31 cellular contexts compared by ENCODE assay signal in genomic region chr20:23425129-23425528, GRCh38. TPM values are rescaled to one million over a fixed set of nuclear protein-coding genes. Genes with fewer than 3 reads are reported as not detected.
"Had no signal": no experiment of that assay in that cellular context is flagged by ENCODE, and none has a peak within 500 bp of the region (broad histone marks: within the 10 kb centered on the region; RNA-seq: fewer than 3 reads in every experiment).

No MANE protein-coding gene starts in this region.

- H3K4me3 ChIP-seq: ascending aorta, body of pancreas had no signal

- H3K36me3 ChIP-seq: ascending aorta had no signal

- H3K27me3 ChIP-seq: ascending aorta, body of pancreas had no signal

- H3K4me1 ChIP-seq: ascending aorta had no signal

- H3K9me3 ChIP-seq: ascending aorta, body of pancreas had no signal

- H3K27me3 Mint-ChIP-seq: activated naive CD4-positive, alpha-beta T cell treated with anti-CD3 and anti-CD28 coated beads, Interleukin-2, amount 50 U/mL, for 24 hours had no signal

- H3K27ac ChIP-seq: ascending aorta, body of pancreas had no signal

- H3K27ac Mint-ChIP-seq: activated CD8-positive, alpha-beta memory T cell treated with anti-CD3 and anti-CD28 coated beads, Interleukin-2, amount 10 ng/mL, durations not matched to agents 7 days and 5 days; activated naive CD4-positive, alpha-beta T cell treated with anti-CD3 and anti-CD28 coated beads, Interleukin-2, amount 50 U/mL, for 24 hours; activated T-cell treated with anti-CD3 and anti-CD28 coated beads, Interleukin-2, amount 50 U/mL, for 24 hours; activated T-helper 1 cell treated with anti-CD3 and anti-CD28 coated beads, Interleukin-12 subunit alpha, Interleukin-12 subunit beta, Interleukin-2, Interleukin-4 antibody, amounts not matched to agents 30 ng/mL and 10 ng/mL and 1 ng/mL, durations not matched to agents 14 hours and 24 hours and 36 hours; T-helper 17 cell; WTC11 had no signal

- H3K4me3 Mint-ChIP-seq: activated CD8-positive, alpha-beta memory T cell treated with anti-CD3 and anti-CD28 coated beads, Interleukin-2, amount 10 ng/mL, durations not matched to agents 7 days and 5 days; activated naive CD4-positive, alpha-beta T cell treated with anti-CD3 and anti-CD28 coated beads, Interleukin-2, amount 50 U/mL, for 24 hours; activated T-cell treated with anti-CD3 and anti-CD28 coated beads, Interleukin-2, amount 50 U/mL, for 24 hours; activated T-helper 1 cell treated with anti-CD3 and anti-CD28 coated beads, Interleukin-12 subunit alpha, Interleukin-12 subunit beta, Interleukin-2, Interleukin-4 antibody, amounts not matched to agents 30 ng/mL and 10 ng/mL and 1 ng/mL, durations not matched to agents 14 hours and 24 hours and 36 hours; T-helper 17 cell; WTC11 had no signal

- H3K36me3 Mint-ChIP-seq: activated CD8-positive, alpha-beta memory T cell treated with anti-CD3 and anti-CD28 coated beads, Interleukin-2, amount 10 ng/mL, durations not matched to agents 7 days and 5 days; activated naive CD4-positive, alpha-beta T cell treated with anti-CD3 and anti-CD28 coated beads, Interleukin-2, amount 50 U/mL, for 24 hours had no signal

- H3K9me3 Mint-ChIP-seq: activated naive CD4-positive, alpha-beta T cell treated with anti-CD3 and anti-CD28 coated beads, Interleukin-2, amount 50 U/mL, for 24 hours; activated T-cell treated with anti-CD3 and anti-CD28 coated beads, Interleukin-2, amount 50 U/mL, for 24 hours; activated T-helper 1 cell treated with anti-CD3 and anti-CD28 coated beads, Interleukin-12 subunit alpha, Interleukin-12 subunit beta, Interleukin-2, Interleukin-4 antibody, amounts not matched to agents 30 ng/mL and 10 ng/mL and 1 ng/mL, durations not matched to agents 14 hours and 24 hours and 36 hours had no signal

- DNase-seq: activated CD4-positive, alpha-beta T cell treated with anti-CD3 and anti-CD28 coated beads for 48 hours; activated CD4-positive, alpha-beta T cell treated with anti-CD3 and anti-CD28 coated beads, Interleukin-2, amount 50 U/mL, for 48 hours; activated CD4-positive, CD25-positive, alpha-beta regulatory T cell treated with anti-CD3 and anti-CD28 coated beads, Interleukin-2, amount 50 U/mL, for 72 hours; activated CD8-positive, alpha-beta memory T cell treated with anti-CD3 and anti-CD28 coated beads, Interleukin-2, amount 10 ng/mL, durations not matched to agents 7 days and 5 days; activated effector memory CD4-positive, alpha-beta T cell treated with Interleukin-2 at 50 U/mL for 16 hours; activated naive CD4-positive, alpha-beta T cell; activated T-cell treated with anti-CD3 and anti-CD28 coated beads, Interleukin-2, amount 50 U/mL, for 24 hours; body of pancreas; central memory CD4-positive, alpha-beta T cell; KG1; MV-4-11; NCI-H1092 treated with DMSO at 0.1 percent for 48 hours; NCI-H1417 treated with DMSO at 0.1 percent for 48 hours; NCI-H1694; NCI-H2029; NCI-H345; NCI-H510A; NCI-H69; NK-92 treated with Interleukin-12 subunit alpha and Interleukin-12 subunit beta, amount 100 ng/mL, for 24 hours; OCI-M1; SIG-M5; T-helper 17 cell; T-helper 9 cell had no signal

- FAIRE-seq: bronchial epithelial cell, RCC 7860 had no signal

RNA-seq across cellular contexts. Expression of gene CSTL1, which starts 14.4 kb away (rescaled TPM):
- total RNA-seq: activated CD8-positive, alpha-beta memory T cell treated with anti-CD3 and anti-CD28 coated beads, Interleukin-2, amount 10 ng/mL, durations not matched to agents 7 days and 5 days; activated T-helper 1 cell treated with anti-CD3 and anti-CD28 coated beads, Interleukin-12 subunit alpha, Interleukin-12 subunit beta, Interleukin-2, Interleukin-4 antibody, amounts not matched to agents 30 ng/mL and 10 ng/mL and 1 ng/mL, durations not matched to agents 14 hours and 24 hours and 36 hours; ascending aorta; body of pancreas; bronchial epithelial cell; LHCN-M2; MCF 10A; T-helper 17 cell; WTC11 had no signal

RNA-seq across cellular contexts. Expression of gene CST11, which starts 27.5 kb away (rescaled TPM):
- total RNA-seq: activated CD8-positive, alpha-beta memory T cell treated with anti-CD3 and anti-CD28 coated beads, Interleukin-2, amount 10 ng/mL, durations not matched to agents 7 days and 5 days; activated T-helper 1 cell treated with anti-CD3 and anti-CD28 coated beads, Interleukin-12 subunit alpha, Interleukin-12 subunit beta, Interleukin-2, Interleukin-4 antibody, amounts not matched to agents 30 ng/mL and 10 ng/mL and 1 ng/mL, durations not matched to agents 14 hours and 24 hours and 36 hours; ascending aorta; body of pancreas; bronchial epithelial cell; LHCN-M2; MCF 10A; T-helper 17 cell; WTC11 had no signal
